Comparison of ENCODE assay signal across 29 cellular contexts in the genomic region with DNA sequence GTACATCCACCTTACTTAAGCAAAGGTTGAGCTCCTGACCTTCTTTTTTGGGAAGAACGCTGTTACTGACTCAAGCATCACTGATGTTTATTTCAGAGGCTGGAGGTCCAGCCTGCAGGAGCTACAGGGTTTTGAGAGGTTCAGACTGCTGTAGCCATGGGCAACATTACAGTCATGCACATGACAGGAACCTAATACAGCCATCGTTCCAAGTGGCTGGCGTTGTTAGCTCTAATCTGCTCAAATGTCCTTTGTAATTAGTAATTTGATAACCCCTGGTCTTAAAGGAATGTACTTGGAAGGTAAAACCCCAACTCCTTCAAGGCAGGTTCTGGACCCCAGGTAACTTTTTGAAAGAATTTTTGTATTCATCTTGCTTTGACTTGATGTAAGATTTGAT.
"Had no signal": no experiment of that assay in that cellular context is flagged by ENCODE, and none has a peak within 500 bp of the region (broad histone marks: within the 10 kb centered on the region; RNA-seq: fewer than 3 reads in every experiment).

No MANE protein-coding gene starts in this region.

- H3K4me3 ChIP-seq: MG63, PC-9 had no signal

- H3K27ac ChIP-seq: brain microvascular endothelial cell, PC-9 had no signal

- H3K27me3 ChIP-seq: brain microvascular endothelial cell had no signal

- H3K9me3 ChIP-seq: MG63 had no signal

- H3K36me3 ChIP-seq: brain microvascular endothelial cell, MG63 had no signal

- DNase-seq: activated CD4-positive, alpha-beta T cell treated with anti-CD3 and anti-CD28 coated beads, Interleukin-2, amount 10 ng/mL, durations not matched to agents 24 days and 14 days; activated CD4-positive, alpha-beta T cell treated with anti-CD3 and anti-CD28 coated beads, Interleukin-2, amount 50 U/mL, for 4 hours; activated CD8-positive, alpha-beta T cell treated with anti-CD3 and anti-CD28 coated beads for 36 hours; activated effector memory CD4-positive, alpha-beta T cell treated with anti-CD3 and anti-CD28 coated beads, Interleukin-2, amount 50 U/mL, for 16 hours; activated naive CD4-positive, alpha-beta T cell; activated naive CD4-positive, alpha-beta T cell treated with anti-CD3 and anti-CD28 coated beads, Interleukin-2, amount 50 U/mL, for 16 hours; activated naive CD8-positive, alpha-beta T cell treated with anti-CD3 and anti-CD28 coated beads for 36 hours; activated T-cell treated with anti-CD3 and anti-CD28 coated beads, Interleukin-2, amount 50 U/mL, for 1 hour; activated T-cell treated with anti-CD3 and anti-CD28 coated beads, Interleukin-2, amount 50 U/mL, for 72 hours; amniotic stem cell; aorta; brain microvascular endothelial cell; central memory CD4-positive, alpha-beta T cell; Kasumi-1; KG1; MG63; NCI-H1048; NCI-H1417; NCI-H146; NCI-H187; NCI-H2081 treated with DMSO at 0.1 percent for 48 hours; NCI-H226; NCI-H446 treated with DMSO at 0.1 percent for 48 hours; NCI-H774; PC-9; Right ventricle myocardium superior; SW 1271; T-helper 1 cell; T1000 had no signal
